In genomic region chr14:89185919-89186849, GRCh38 we compare ENCODE assay signal across 11 cellular contexts.
DNase-seq lines count a peak whose midpoint lies in the region; ATAC-seq and TF ChIP-seq lines count a peak whose summit lies in the region.
"Had no signal": no experiment of that assay in that cellular context is flagged by ENCODE, and none has a peak within 500 bp of the region (broad histone marks: within the 10 kb centered on the region; RNA-seq: fewer than 3 reads in every experiment).

No MANE protein-coding gene starts in this region.

- CTCF ChIA-PET in PC-3 (lab: Charles Lee), result interaction anchor here (0.6 kb wide), 1 partner anchor 10 kb away, joined by 3 read pairs; no protein-coding TSS in a partner anchor

- BruUV-seq in PC-3 (replicated peaks; lab: Mats Ljungman, UMichigan), result no TSS peak

- H3K4me3 ChIP-seq in PC-3 (ENCODE audit: low read length), result peak overlapping the region; percentile 17
- no peak overlapping the region for H3K4me3 ChIP-seq in fibroblast of lung (replicated peaks in 1 of 4; ENCODE audit: control extremely low read depth in 1 of 4, insufficient read depth in 1 of 4, low read depth in 3 of 4, low read length in 4 of 4)
- no peak overlapping the region for H3K4me3 ChIP-seq in skeletal muscle cell (ENCODE audit: low read depth, low read length)

- H4K20me1 ChIP-seq in PC-3 (ENCODE audit: low read length) (no peaks in the 10 kb centered on the region), fibroblast of lung (ENCODE audit: control insufficient read depth, extremely low read depth, insufficient read depth, low read length) (no peaks in the 10 kb centered on the region)

- peak overlapping the region; percentile 60 for H2AFZ ChIP-seq in PC-3 (ENCODE audit: low read length)
- no peak overlapping the region for H2AFZ ChIP-seq in fibroblast of lung (ENCODE audit: low read length)

- ATAC-seq in GM18511 (IDR thresholded peaks at IDR 0.05; ENCODE audit: unreplicated experiment) (peak; percentile 7), PC-3 (peak; percentile 95), HG03342 (IDR thresholded peaks at IDR 0.05; ENCODE audit: unreplicated experiment) (no peak)

- peak overlapping the region; percentile 73 for H3K27ac ChIP-seq in PC-3 (ENCODE audit: low read length)
- no peak overlapping the region for H3K27ac ChIP-seq in fibroblast of lung (ENCODE audit: insufficient read depth, low read length)
- H3K27ac ChIP-seq: neutrophil had no signal

- H3K4me2 ChIP-seq in PC-3 (ENCODE audit: low read length), result peak overlapping the region; percentile 75
- no peak overlapping the region for H3K4me2 ChIP-seq in fibroblast of lung (ENCODE audit: extremely low read depth, insufficient read depth, low read length)

- H3K9me3 ChIP-seq in PC-3 (ENCODE audit: low read length) (no peaks in the 10 kb centered on the region), fibroblast of lung (ENCODE audit: control insufficient read depth, insufficient read depth, low read depth, low read length) (no peaks in the 10 kb centered on the region)
- H3K9me3 ChIP-seq: neutrophil had no signal

- no peaks in the 10 kb centered on the region for H3K9me2 ChIP-seq in PC-3 (replicated peaks; ENCODE audit: low read length)

- H3K27me3 ChIP-seq in PC-3 (ENCODE audit: low read length) (no peaks in the 10 kb centered on the region), fibroblast of lung (ENCODE audit: control insufficient read depth, insufficient read depth, low read length) (no peaks in the 10 kb centered on the region)
- H3K27me3 ChIP-seq: neutrophil had no signal

- intact Hi-C loops in PC-3 (cut with micrococcal nuclease), result no loop called here

- POLR2A ChIA-PET in PC-3 (lab: Charles Lee; ENCODE audit: unreplicated experiment), result no interaction called here

- H3F3A ChIP-seq in PC-3 (ENCODE audit: low read length, unreplicated experiment), result no peaks in the 10 kb centered on the region

- H3K9ac ChIP-seq in PC-3 (ENCODE audit: low read length) (no peak overlapping the region), fibroblast of lung (ENCODE audit: insufficient read depth, low read length) (no peak overlapping the region)

- peak; percentile 97 for DNase-seq in PC-3
- peak; percentile 50 to 84 for DNase-seq in fibroblast of lung (ENCODE audit: low read depth in 2 of 2)
- peak; percentile 32 for DNase-seq in skeletal muscle cell (ENCODE audit: low read depth)
- DNase-seq in germinal center (ENCODE audit: low spot score), result no peak
- DNase-seq in NCI-H146 treated with DMSO at 0.1 percent for 48 hours (lab: John Stamatoyannopoulos, UW; ENCODE audit: unreplicated experiment), result no peak
- no peak for DNase-seq in NCI-H1930 (lab: John Stamatoyannopoulos, UW)
- DNase-seq: activated naive CD8-positive, alpha-beta T cell treated with anti-CD3 and anti-CD28 coated beads, Interleukin-2, amount 10 ng/mL, durations not matched to agents 7 days and 5 days; NCI-H526 treated with DMSO at 0.1 percent for 48 hours had no signal

- TF ChIP-seq CTCF in PC-3 (conservative IDR thresholded peaks at IDR 0.05; ENCODE audit: low read depth, low read length) (no peak), fibroblast of lung (conservative IDR thresholded peaks at IDR 0.05 in 1 of 2, IDR thresholded peaks at IDR 0.05 in 1 of 2; ENCODE audit: low read depth in 1 of 2, low read length in 2 of 2) (no peak)

- H3K4me1 ChIP-seq in PC-3 (ENCODE audit: insufficient read depth, low read length) (peaks cover 20% of the 10 kb centered on the region), fibroblast of lung (ENCODE audit: control insufficient read depth, extremely low read depth, insufficient read depth, low read length) (no peaks in the 10 kb centered on the region)

- H3K36me3 ChIP-seq in PC-3 (ENCODE audit: low read depth, low read length) (no peaks in the 10 kb centered on the region), fibroblast of lung (ENCODE audit: control insufficient read depth, insufficient read depth, low read length) (no peaks in the 10 kb centered on the region)

- H3K79me2 ChIP-seq in PC-3 (ENCODE audit: low read length), result no peaks in the 10 kb centered on the region
- no peaks in the 10 kb centered on the region for H3K79me2 ChIP-seq in fibroblast of lung (ENCODE audit: control insufficient read depth, insufficient read depth, low read length)

Comparison
In these comparisons a context has a peak if more than half of its experiments do, and no peak if none do; other contexts are left out.
1. DNase-seq: peak in PC-3 (single experiment), fibroblast of lung (2 of 2) and skeletal muscle cell (single experiment); none in germinal center (single experiment), NCI-H146 treated with DMSO at 0.1 percent for 48 hours (single experiment) and NCI-H1930 (0 of 2).